In genomic region chr11:111370270-111370901, GRCh38 we compare ENCODE assay signal across 17 cellular contexts. TPM values are rescaled to one million over a fixed set of nuclear protein-coding genes. Genes with fewer than 3 reads are reported as not detected.
"Had no signal": no experiment of that assay in that cellular context is flagged by ENCODE, and none has a peak within 500 bp of the region (broad histone marks: within the 10 kb centered on the region; RNA-seq: fewer than 3 reads in every experiment).

No MANE protein-coding gene starts in this region.

- DNase-seq: activated CD4-positive, CD25-positive, alpha-beta regulatory T cell treated with anti-CD3 and anti-CD28 coated beads, Interleukin-2, amount 50 U/mL, for 72 hours; activated effector memory CD4-positive, alpha-beta T cell treated with anti-CD3 and anti-CD28 coated beads, Interleukin-2, amount 50 U/mL, for 16 hours; activated naive CD8-positive, alpha-beta T cell treated with anti-CD3 and anti-CD28 coated beads, Interleukin-2, amount 10 ng/mL, durations not matched to agents 7 days and 5 days; aorta; endodermal cell; erythroblast; kidney; left ventricle myocardium superior; mesendoderm; sigmoid colon; stomach had no signal

- H3K27ac ChIP-seq: breast epithelium, sigmoid colon, thoracic aorta had no signal

- ATAC-seq: left ventricle myocardium superior had no signal

- H3K27ac Mint-ChIP-seq: activated naive CD8-positive, alpha-beta T cell treated with anti-CD3 and anti-CD28 coated beads, Interleukin-2, amount 10 ng/mL, durations not matched to agents 7 days and 5 days; endodermal cell had no signal

- H3K4me1 Mint-ChIP-seq: endodermal cell had no signal

- H3K4me3 ChIP-seq: breast epithelium, sigmoid colon, stomach, thoracic aorta had no signal

- H3K27me3 Mint-ChIP-seq: activated naive CD8-positive, alpha-beta T cell treated with anti-CD3 and anti-CD28 coated beads, Interleukin-2, amount 10 ng/mL, durations not matched to agents 7 days and 5 days had no signal

- H3K4me3 Mint-ChIP-seq: activated naive CD8-positive, alpha-beta T cell treated with anti-CD3 and anti-CD28 coated beads, Interleukin-2, amount 10 ng/mL, durations not matched to agents 7 days and 5 days; endodermal cell had no signal

- H3K9me3 ChIP-seq: breast epithelium, sigmoid colon, stomach, thoracic aorta had no signal

- H3K36me3 ChIP-seq: breast epithelium, sigmoid colon, stomach, thoracic aorta had no signal

- H3K9me3 Mint-ChIP-seq: endodermal cell had no signal

- H3K4me1 ChIP-seq: breast epithelium had no signal

- H3K27me3 ChIP-seq: breast epithelium, sigmoid colon, stomach had no signal

- FAIRE-seq: kidney had no signal

RNA-seq across cellular contexts. Expression of gene POU2AF1, which starts 8.7 kb away (rescaled TPM):
- total RNA-seq: dermis microvascular lymphatic vessel endothelial cell, osteocyte, pulmonary artery endothelial cell, thoracic aorta had no signal
- polyA plus RNA-seq: neural cell had no signal
